ENCODE assay signal across 1 cellular context in genomic region chr10:12193193-12193592, GRCh38.
TF ChIP-seq lines count a peak whose summit lies in the region.

No MANE protein-coding gene starts in this region.

TF ChIP-seq in HEK293, 187 proteins besides CTCF, POLR2A, EP300 and RAD21 (continued from another document):
- TF ChIP-seq ZNF610 (tag by site-specific recombination; IDR thresholded peaks at IDR 0.05; ENCODE audit: borderline replicate concordance) (no peak), ZNF529 (tag by site-specific recombination; IDR thresholded peaks at IDR 0.05; ENCODE audit: insufficient replicate concordance) (no peak), PRDM2 (tag by site-specific recombination; IDR thresholded peaks at IDR 0.05; ENCODE audit: borderline replicate concordance) (no peak), ZNF473 (tag by site-specific recombination; IDR thresholded peaks at IDR 0.05) (no peak), ZBTB48 (tag by site-specific recombination; IDR thresholded peaks at IDR 0.05) (no peak), KLF16 (tag by site-specific recombination; IDR thresholded peaks at IDR 0.05) (0 out of 2 replicates have a peak, but pooled peaks have one; percentile 31), ZNF426 (tag by site-specific recombination; IDR thresholded peaks at IDR 0.05) (no peak), ZBTB26 (tag by site-specific recombination; optimal IDR thresholded peaks at IDR 0.05) (no peak), HIC1 (tag by site-specific recombination; IDR thresholded peaks at IDR 0.05) (no peak)
